ENCODE assay signal across 20 cellular contexts in the genomic region with DNA sequence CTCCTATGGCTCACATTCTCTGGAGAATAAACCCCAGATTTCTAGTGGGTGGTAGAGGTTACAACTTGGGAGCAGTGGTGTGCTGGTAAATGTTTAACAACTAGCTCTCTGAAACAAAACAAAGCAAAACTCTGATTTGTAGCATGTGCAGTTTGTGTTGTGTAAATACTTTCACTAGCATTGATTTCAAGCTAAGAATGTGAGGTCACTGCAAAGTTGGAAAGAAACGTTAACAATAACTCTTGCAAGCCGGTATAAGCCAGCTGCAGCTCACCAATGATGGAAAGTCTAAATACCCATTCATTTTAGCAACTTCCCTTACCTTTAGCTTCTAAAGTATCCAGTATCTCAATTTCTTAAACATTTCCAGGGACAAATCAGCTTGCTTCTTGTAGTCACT.
DNase-seq lines count a peak whose midpoint lies in the region; ATAC-seq, FAIRE-seq and TF ChIP-seq lines count a peak whose summit lies in the region.
"Had no signal": no experiment of that assay in that cellular context is flagged by ENCODE, and none has a peak within 500 bp of the region (broad histone marks: within the 10 kb centered on the region; RNA-seq: fewer than 3 reads in every experiment).

No MANE protein-coding gene starts in this region.

- no peak for ATAC-seq in stimulated activated naive CD8-positive, alpha-beta T cell treated with anti-CD3 and anti-CD28 coated beads, Interleukin-15, Interleukin-2, amounts not matched to agents 100 U/mL and 50 U/mL, for 24 hours
- ATAC-seq in K562 (no peak), HepG2 (no peak)
- ATAC-seq: Panc1 had no signal

- H3K9me1 ChIP-seq in K562 (ENCODE audit: control insufficient read depth, insufficient read depth, low read length) = no peaks in the 10 kb centered on the region

- H3K9ac ChIP-seq in K562 (ENCODE audit: insufficient read depth in 1 of 2, low read depth in 2 of 2, low read length in 2 of 2) (no peak overlapping the region), HepG2 (ENCODE audit: insufficient read depth, low read depth, low read length) (no peak overlapping the region), mammary epithelial cell (ENCODE audit: insufficient read depth, low read length) (no peak overlapping the region)
- H3K9ac ChIP-seq: KMS-11 had no signal

- dilution Hi-C loops in mammary epithelial cell (cut with HindIII; ENCODE audit: low sequenced_read_pairs) = no loop called here

- no peak for TF ChIP-seq POLR2A in K562 (conservative IDR thresholded peaks at IDR 0.05)
- TF ChIP-seq POLR2A in HepG2 (IDR thresholded peaks at IDR 0.05; ENCODE audit: insufficient read depth in 1 of 2, low read depth in 2 of 2, low read length in 2 of 2) = no peak
- TF ChIP-seq POLR2A in suprapubic skin (IDR thresholded peaks at IDR 0.05) = no peak

- peaks cover 85% of the 10 kb centered on the region for H3K79me2 ChIP-seq in K562 (ENCODE audit: control insufficient read depth, insufficient read depth, low read length)
- H3K79me2 ChIP-seq in HepG2 (ENCODE audit: insufficient read depth, low read length) = no peaks in the 10 kb centered on the region
- H3K79me2 ChIP-seq in mammary epithelial cell (ENCODE audit: insufficient read depth, low read length) = no peaks in the 10 kb centered on the region

- H3K36me3 ChIP-seq in K562 (ENCODE audit: control insufficient read depth, insufficient read depth, low read length) (no peaks in the 10 kb centered on the region), HepG2 (replicated peaks in 1 of 2; ENCODE audit: control insufficient read depth in 1 of 2, insufficient read depth in 2 of 2, low read length in 2 of 2) (no peaks in the 10 kb centered on the region), BE2C (no peaks in the 10 kb centered on the region), mammary epithelial cell (ENCODE audit: insufficient read depth, low read length) (no peaks in the 10 kb centered on the region), suprapubic skin (no peaks in the 10 kb centered on the region)

- TF ChIP-seq CTCF in K562 (IDR thresholded peaks at IDR 0.05 in 2 of 3, conservative IDR thresholded peaks at IDR 0.05 in 1 of 3; ENCODE audit: insufficient read depth in 2 of 3, low read depth in 1 of 3, low read length in 3 of 3) (no peak), HepG2 (CRISPR knock-in tag; IDR thresholded peaks at IDR 0.05) (no peak), BE2C (IDR thresholded peaks at IDR 0.05; ENCODE audit: low read depth, low read length) (no peak), mammary epithelial cell (conservative IDR thresholded peaks at IDR 0.05 in 1 of 2, IDR thresholded peaks at IDR 0.05 in 1 of 2; ENCODE audit: extremely low read depth in 1 of 2, insufficient read depth in 1 of 2, low read depth in 1 of 2, low read length in 2 of 2) (no peak), suprapubic skin (IDR thresholded peaks at IDR 0.05) (no peak)

- H3K4me3 ChIP-seq in K562 = no peak overlapping the region
- no peak overlapping the region for H3K4me3 ChIP-seq in HepG2 (replicated peaks in 1 of 3; ENCODE audit: insufficient read depth in 1 of 3, low read depth in 2 of 3, low read length in 3 of 3)
- H3K4me3 ChIP-seq in BE2C (ENCODE audit: low read depth, low read length) = no peak overlapping the region
- no peak overlapping the region for H3K4me3 ChIP-seq in mammary epithelial cell (replicated peaks in 1 of 3; ENCODE audit: insufficient read depth in 1 of 3, low read depth in 2 of 3, low read length in 3 of 3)
- H3K4me3 ChIP-seq in suprapubic skin = no peak overlapping the region

- no peak for DNase-seq in stimulated activated naive CD8-positive, alpha-beta T cell treated with anti-CD3 and anti-CD28 coated beads, Interleukin-15, Interleukin-2, amounts not matched to agents 100 U/mL and 50 U/mL, for 24 hours
- DNase-seq in K562 (ENCODE audit: extremely low read depth in 1 of 4, low spot score in 3 of 4) = no peak
- no peak for DNase-seq in HepG2 (ENCODE audit: low spot score)
- no peak for DNase-seq in BE2C
- no peak for DNase-seq in mammary epithelial cell
- DNase-seq in suprapubic skin (ENCODE audit: low spot score in 2 of 2) = no peak
- DNase-seq in superior temporal gyrus (ENCODE audit: extremely low spot score) = no peak
- DNase-seq: GOT3, HFFc6, NCI-H1105, NCI-H187, NCI-H446 treated with DMSO at 0.1 percent for 48 hours, NCI-H748 treated with DMSO at 0.1 percent for 48 hours, SHP77 had no signal

- peaks cover 41% of the 10 kb centered on the region for H3K4me1 Mint-ChIP-seq in stimulated activated naive CD8-positive, alpha-beta T cell treated with anti-CD3 and anti-CD28 coated beads, Interleukin-15, Interleukin-2, amounts not matched to agents 100 ng/mL and 50 ng/mL, for 24 hours (ENCODE audit: low read depth)
- H3K4me1 Mint-ChIP-seq: CD14-positive monocyte had no signal

- H3K27ac Mint-ChIP-seq in stimulated activated naive CD8-positive, alpha-beta T cell treated with anti-CD3 and anti-CD28 coated beads, Interleukin-15, Interleukin-2, amounts not matched to agents 100 ng/mL and 50 ng/mL, for 24 hours = no peak overlapping the region
- H3K27ac Mint-ChIP-seq: CD14-positive monocyte, HFFc6 had no signal

- intact Hi-C loops in K562 (cut with micrococcal nuclease) = no loop called here
- intact Hi-C loops in HepG2 (cut with micrococcal nuclease; ENCODE audit: unreplicated experiment) = no loop called here
- intact Hi-C loops in mammary epithelial cell (cut with micrococcal nuclease) = no loop called here

- peaks cover 0 to 8% of the 10 kb centered on the region in 2 experiments; a peak in 4 of 5 replicates for H3K4me1 ChIP-seq in K562 (replicated peaks in 1 of 2; ENCODE audit: control insufficient read depth in 2 of 2, insufficient read depth in 2 of 2, low read length in 2 of 2)
- H3K4me1 ChIP-seq in HepG2 (ENCODE audit: insufficient read depth, low read length) = no peaks in the 10 kb centered on the region
- H3K4me1 ChIP-seq in BE2C = peaks cover 3% of the 10 kb centered on the region; the same call in 1 of the 2 replicates
- no peaks in the 10 kb centered on the region for H3K4me1 ChIP-seq in mammary epithelial cell (ENCODE audit: insufficient read depth, low read length)
- H3K4me1 ChIP-seq in suprapubic skin = peaks cover 4% of the 10 kb centered on the region

- POLR2A ChIA-PET in K562 (lab: Yijun Ruan, JAX) (interaction anchor here (0.9 to 1.4 kb wide), 4 partner anchors 9 to 15 kb away, joined by 3 to 6 read pairs (median 4); no protein-coding TSS in a partner anchor), HepG2 (lab: Yijun Ruan, JAX) (no interaction called here)

- no peaks in the 10 kb centered on the region for H3K27me3 ChIP-seq in K562 (ENCODE audit: control insufficient read depth in 2 of 2, insufficient read depth in 2 of 2, low read length in 2 of 2)
- no peaks in the 10 kb centered on the region for H3K27me3 ChIP-seq in HepG2 (ENCODE audit: control insufficient read depth in 1 of 2, insufficient read depth in 2 of 2, low read length in 2 of 2)
- no peaks in the 10 kb centered on the region for H3K27me3 ChIP-seq in BE2C
- H3K27me3 ChIP-seq in mammary epithelial cell (ENCODE audit: insufficient read depth, low read length) = peaks cover 2% of the 10 kb centered on the region
- H3K27me3 ChIP-seq in suprapubic skin = no peaks in the 10 kb centered on the region

- H2AFZ ChIP-seq in K562 (ENCODE audit: low read depth, low read length) = no peak overlapping the region
- H2AFZ ChIP-seq in HepG2 (ENCODE audit: low read length) = no peak overlapping the region
- H2AFZ ChIP-seq in mammary epithelial cell (ENCODE audit: low read depth, low read length) = no peak overlapping the region

- no peaks in the 10 kb centered on the region for H4K20me1 ChIP-seq in K562 (replicated peaks; ENCODE audit: control insufficient read depth, insufficient read depth, low read length)
- no peaks in the 10 kb centered on the region for H4K20me1 ChIP-seq in HepG2 (ENCODE audit: insufficient read depth, low read length)
- H4K20me1 ChIP-seq in mammary epithelial cell (ENCODE audit: insufficient read depth, low read length) = no peaks in the 10 kb centered on the region

- TF ChIP-seq EP300 in K562 (IDR thresholded peaks at IDR 0.05; ENCODE audit: low read length) = no peak
- no peak for TF ChIP-seq EP300 in HepG2 (IDR thresholded peaks at IDR 0.05; ENCODE audit: low read depth in 2 of 2, low read length in 2 of 2)
- TF ChIP-seq EP300 in HepG2 (CRISPR knock-in tag; IDR thresholded peaks at IDR 0.05; ENCODE audit: borderline replicate concordance) = no peak
- no peak for TF ChIP-seq EP300 in suprapubic skin (IDR thresholded peaks at IDR 0.05)

- no peak for TF ChIP-seq RAD21 in K562 (CRISPR knock-in tag; conservative IDR thresholded peaks at IDR 0.05 in 1 of 2, IDR thresholded peaks at IDR 0.05 in 1 of 2)
- TF ChIP-seq RAD21 in HepG2 (CRISPR knock-in tag; IDR thresholded peaks at IDR 0.05) = no peak

- in situ Hi-C loops in K562 (cut with MboI) (no loop called here), HepG2 (cut with HindIII; ENCODE audit: extremely low pct_ligation_motif_present, low pct_unique_long_range_greater_than_20kb) (no loop called here), mammary epithelial cell (cut with MboI; ENCODE audit: low sequenced_read_pairs in 2 of 2) (no loop called here)

- peak overlapping the region; percentile 20 for H3K4me3 Mint-ChIP-seq in stimulated activated naive CD8-positive, alpha-beta T cell treated with anti-CD3 and anti-CD28 coated beads, Interleukin-15, Interleukin-2, amounts not matched to agents 100 ng/mL and 50 ng/mL, for 24 hours
- H3K4me3 Mint-ChIP-seq: CD14-positive monocyte, HFFc6 had no signal

- no peaks in the 10 kb centered on the region for H3K27me3 Mint-ChIP-seq in stimulated activated naive CD8-positive, alpha-beta T cell treated with anti-CD3 and anti-CD28 coated beads, Interleukin-15, Interleukin-2, amounts not matched to agents 100 ng/mL and 50 ng/mL, for 24 hours

- H3K9me3 ChIP-seq in K562 (replicated peaks; ENCODE audit: control insufficient read depth, insufficient read depth, low read depth, low read length) (no peaks in the 10 kb centered on the region), HepG2 (ENCODE audit: low read length) (no peaks in the 10 kb centered on the region), BE2C (no peaks in the 10 kb centered on the region), mammary epithelial cell (replicated peaks; ENCODE audit: insufficient read depth, low read length) (no peaks in the 10 kb centered on the region), suprapubic skin (no peaks in the 10 kb centered on the region)

- 45% methylated on average over 2 of the region's 2 CpGs for WGBS in K562 (ENCODE audit: insufficient coverage, low coverage, missing lambda C conversion rate)
- WGBS in HepG2 (ENCODE audit: low lambda C conversion rate) = 2% methylated on average over 2 of the region's 2 CpGs
- WGBS in mammary epithelial cell (ENCODE audit: low coverage, missing lambda C conversion rate) = 86% methylated on average over 2 of the region's 2 CpGs
- 63% methylated on average over 2 of the region's 2 CpGs for WGBS in suprapubic skin

- no peaks in the 10 kb centered on the region for H3K36me3 Mint-ChIP-seq in stimulated activated naive CD8-positive, alpha-beta T cell treated with anti-CD3 and anti-CD28 coated beads, Interleukin-15, Interleukin-2, amounts not matched to agents 100 ng/mL and 50 ng/mL, for 24 hours (ENCODE audit: low read depth)
- H3K36me3 Mint-ChIP-seq: CD14-positive monocyte had no signal

- no TSS peak for BruUV-seq in K562 (replicated peaks; lab: Mats Ljungman, UMichigan)
- no TSS peak for BruUV-seq in HepG2 (replicated peaks; lab: Mats Ljungman, UMichigan)
- BruUV-seq in mammary epithelial cell (replicated peaks; lab: Mats Ljungman, UMichigan) = no TSS peak

- H3K4me2 ChIP-seq in K562 (ENCODE audit: insufficient read depth, low read length) (no peak overlapping the region), HepG2 (ENCODE audit: low read depth, low read length) (no peak overlapping the region), mammary epithelial cell (ENCODE audit: insufficient read depth, low read depth, low read length) (no peak overlapping the region)
- H3K4me2 ChIP-seq: KMS-11 had no signal

- FAIRE-seq in K562 (lab: Jason Lieb, UNC) (peak; percentile 51), HepG2 (lab: Jason Lieb, UNC) (no peak)
- FAIRE-seq: A204.1 had no signal

- H3K9me3 Mint-ChIP-seq in stimulated activated naive CD8-positive, alpha-beta T cell treated with anti-CD3 and anti-CD28 coated beads, Interleukin-15, Interleukin-2, amounts not matched to agents 100 ng/mL and 50 ng/mL, for 24 hours = no peaks in the 10 kb centered on the region
- H3K9me3 Mint-ChIP-seq: HFFc6 had no signal

- CTCF ChIA-PET in K562 (lab: Yijun Ruan, JAX; ENCODE audit: low intra/inter-chr PET ratio) (no interaction called here), HepG2 (lab: Yijun Ruan, JAX; ENCODE audit: low intra/inter-chr PET ratio, low total read pairs) (no interaction called here), mammary epithelial cell (lab: Charles Lee; ENCODE audit: low non-redundant PET) (no interaction called here)

- H3K27ac ChIP-seq in K562 (ENCODE audit: extremely low read depth, low read depth, low read length) (no peak overlapping the region), HepG2 (ENCODE audit: extremely low read length, insufficient read depth, low read length) (no peak overlapping the region), mammary epithelial cell (ENCODE audit: insufficient read depth, low read depth, low read length) (no peak overlapping the region), suprapubic skin (no peak overlapping the region)
- H3K27ac ChIP-seq: HL-60, KMS-11 had no signal
